1 cellular context compared by ENCODE assay signal in the genomic region with DNA sequence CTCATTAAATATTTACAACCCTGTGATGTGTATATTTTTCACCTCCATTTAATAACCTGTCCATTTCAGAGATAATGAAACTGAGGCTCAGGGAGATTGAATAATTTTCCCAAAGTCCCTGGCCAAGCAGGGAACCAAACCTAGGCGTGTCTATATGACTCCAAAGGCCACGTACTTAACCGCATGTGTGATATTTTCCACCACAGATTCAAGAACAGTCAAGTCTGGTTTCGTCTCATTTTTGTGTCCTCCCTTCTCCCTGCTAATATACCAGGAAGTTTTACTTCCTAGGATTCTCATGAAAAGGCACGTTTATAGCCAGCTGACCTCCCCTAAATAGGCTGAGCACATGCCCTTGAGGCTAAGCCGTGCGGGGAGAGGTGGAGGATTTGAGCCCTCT.
TF ChIP-seq lines count a peak whose summit lies in the region.

No MANE protein-coding gene starts in this region.

TF ChIP-seq in K562, 482 proteins besides CTCF, POLR2A, EP300 and RAD21:
- no peak for TF ChIP-seq HBP1 (CRISPR knock-in tag; IDR thresholded peaks at IDR 0.05)
- TF ChIP-seq ADNP (tag; IDR thresholded peaks at IDR 0.05): 0 out of 2 replicates have a peak, but pooled peaks have one; percentile 22
- TF ChIP-seq BCOR (IDR thresholded peaks at IDR 0.05): peak; percentile 56
- TF ChIP-seq RBM25 (IDR thresholded peaks at IDR 0.05; ENCODE audit: low read depth, low read length, severe bottlenecking): peak; percentile 64
